Comparison of ENCODE assay signal across 8 cellular contexts in the genomic region with DNA sequence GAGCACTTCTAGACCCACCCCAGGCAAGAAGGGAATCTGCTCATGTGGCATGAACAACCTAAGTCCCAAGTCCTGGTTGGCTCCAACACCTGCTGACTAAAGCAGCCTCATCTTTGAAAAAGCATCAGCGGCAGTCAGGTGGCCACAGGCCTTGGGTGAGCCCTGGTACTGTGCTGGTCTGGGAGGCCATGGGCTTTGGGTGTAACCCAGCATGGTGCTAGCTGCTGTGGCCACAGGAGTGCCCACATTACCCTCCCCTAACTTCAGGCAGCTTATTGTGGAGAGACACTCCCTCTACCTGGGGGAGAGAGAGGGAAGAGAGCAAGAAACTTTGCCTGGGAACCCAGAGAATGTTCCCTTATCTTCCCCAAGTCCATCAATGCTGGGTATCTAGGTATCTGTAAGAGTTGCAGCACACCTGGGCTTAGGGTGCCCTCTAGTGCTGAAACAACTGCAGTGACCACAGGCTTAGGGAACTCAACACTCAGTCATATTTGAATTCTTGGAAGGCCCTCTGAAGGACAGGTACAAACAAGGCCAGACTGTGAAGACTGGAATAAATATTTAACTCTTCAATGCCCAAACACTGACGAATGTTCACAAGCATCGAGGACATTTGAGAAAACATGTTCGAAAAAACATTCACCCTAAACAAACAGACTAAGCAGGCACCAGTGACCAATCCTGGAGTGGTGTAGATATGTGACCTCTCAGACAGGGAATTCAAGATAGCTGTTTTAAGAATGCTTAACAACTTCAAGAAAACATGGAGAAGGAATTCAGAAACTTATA.
A peak's percentile ranks its signal among the peaks of the same experiment; 100 is the strongest.
DNase-seq lines count a peak whose midpoint lies in the region; ATAC-seq, FAIRE-seq and TF ChIP-seq lines count a peak whose summit lies in the region.

No MANE protein-coding gene starts in this region.

- H2AFZ ChIP-seq in OCI-LY3 (ENCODE audit: low read depth, low read length) = no peak overlapping the region

- peaks cover 15% of the 10 kb centered on the region; the same call in 1 of the 2 replicates for H3K9me3 ChIP-seq in OCI-LY3 (ENCODE audit: insufficient read depth, low read length)

- DNase-seq in GM12891 (ENCODE audit: insufficient read length, low spot score) = no peak
- peak; percentile 67 for DNase-seq in fibroblast of mammary gland (ENCODE audit: low read depth)
- DNase-seq in head of caudate nucleus = no peak
- DNase-seq in substantia nigra (lab: John Stamatoyannopoulos, UW) = no peak
- no peak for DNase-seq in cerebellar nuclear complex (lab: John Stamatoyannopoulos, UW)

- no peak for ATAC-seq in GM18870 (IDR thresholded peaks at IDR 0.05; ENCODE audit: unreplicated experiment)

- 0 out of 2 replicates have a peak, but pooled peaks cover 8% of the 10 kb centered on the region for H4K20me1 ChIP-seq in OCI-LY3 (ENCODE audit: insufficient read depth, low read length)

- intact Hi-C loops in head of caudate nucleus (cut with DNase I) = no loop called here

- H3K27me3 ChIP-seq in OCI-LY3 (ENCODE audit: low read depth, low read length) = no peaks in the 10 kb centered on the region

- no peaks in the 10 kb centered on the region for H3K4me1 ChIP-seq in OCI-LY3 (ENCODE audit: low read length)

- TF ChIP-seq POLR2A in GM12891 (IDR thresholded peaks at IDR 0.05; ENCODE audit: low read depth, low read length) = no peak

- H3K27ac ChIP-seq in 22Rv1 = no peak overlapping the region
- H3K27ac ChIP-seq in OCI-LY3 (ENCODE audit: low read length) = no peak overlapping the region
- no peak overlapping the region for H3K27ac ChIP-seq in substantia nigra (ENCODE audit: low read depth, low read length, poor library complexity, severe bottlenecking)

- TF ChIP-seq CTCF in 22Rv1 (IDR thresholded peaks at IDR 0.05) (peak; percentile 85), OCI-LY3 (IDR thresholded peaks at IDR 0.05; ENCODE audit: low read depth, low read length) (peak; percentile 63), fibroblast of mammary gland (conservative IDR thresholded peaks at IDR 0.05; ENCODE audit: control insufficient read depth, insufficient read depth, low read depth, low read length) (peak; percentile 72)

- H3K9ac ChIP-seq in OCI-LY3 (ENCODE audit: low read length) = no peak overlapping the region

- H3K36me3 ChIP-seq in OCI-LY3 (replicated peaks; ENCODE audit: low read depth, low read length) = peaks cover 77% of the 10 kb centered on the region

- peaks cover 9% of the 10 kb centered on the region; the same call in 1 of the 2 replicates for H3K79me2 ChIP-seq in OCI-LY3 (ENCODE audit: low read length)

- H3K4me3 ChIP-seq in OCI-LY3 (ENCODE audit: low read length) (no peak overlapping the region), fibroblast of mammary gland (ENCODE audit: control insufficient read depth, low read depth, low read length) (no peak overlapping the region)

- H3K4me2 ChIP-seq in OCI-LY3 (ENCODE audit: low read length) = no peak overlapping the region

- FAIRE-seq in GM12891 (lab: Jason Lieb, UNC) = peak; percentile 62

TF ChIP-seq in GM12891, 5 proteins besides CTCF, POLR2A, EP300 and RAD21:
- no peak for TF ChIP-seq PAX5 (IDR thresholded peaks at IDR 0.05; ENCODE audit: insufficient read depth, low read length, severe bottlenecking)
- TF ChIP-seq POLR2AphosphoS5 (IDR thresholded peaks at IDR 0.05; ENCODE audit: low read depth, low read length) = no peak
- no peak for TF ChIP-seq TAF1 (IDR thresholded peaks at IDR 0.05; ENCODE audit: low read depth, low read length)
- no peak for TF ChIP-seq POU2F2 (IDR thresholded peaks at IDR 0.05; ENCODE audit: low read depth, low read length)
- TF ChIP-seq SPI1 (IDR thresholded peaks at IDR 0.05; ENCODE audit: low read depth, low read length) = no peak
